Comparison of ENCODE assay signal across 22 cellular contexts in genomic region chr15:68696532-68697363, GRCh38.
DNase-seq lines count a peak whose midpoint lies in the region; ATAC-seq, FAIRE-seq and TF ChIP-seq lines count a peak whose summit lies in the region.
"Had no signal": no experiment of that assay in that cellular context is flagged by ENCODE, and none has a peak within 500 bp of the region (broad histone marks: within the 10 kb centered on the region; RNA-seq: fewer than 3 reads in every experiment).

No MANE protein-coding gene starts in this region.

- POLR2A ChIA-PET in MCF 10A (lab: Yijun Ruan, JAX): no interaction called here

- no peaks in the 10 kb centered on the region for H3K27me3 ChIP-seq in breast epithelium
- no peaks in the 10 kb centered on the region for H3K27me3 ChIP-seq in adrenal gland
- H3K27me3 ChIP-seq: BLaER1 had no signal

- no peaks in the 10 kb centered on the region for H3K27me3 Mint-ChIP-seq in MCF 10A (ENCODE audit: insufficient read depth, unreplicated experiment)
- H3K27me3 Mint-ChIP-seq in chondrocyte (ENCODE audit: low read depth): no peaks in the 10 kb centered on the region
- H3K27me3 Mint-ChIP-seq: CD4-positive, alpha-beta T cell had no signal

- no peak overlapping the region for H3K27ac Mint-ChIP-seq in MCF 10A (ENCODE audit: low read depth, unreplicated experiment)
- peak overlapping the region; percentile 27 for H3K27ac Mint-ChIP-seq in chondrocyte (ENCODE audit: unreplicated experiment)
- H3K27ac Mint-ChIP-seq: CD4-positive, alpha-beta T cell; GM23338 had no signal

- H3K9me3 Mint-ChIP-seq in MCF 10A (ENCODE audit: unreplicated experiment): no peaks in the 10 kb centered on the region
- H3K9me3 Mint-ChIP-seq in chondrocyte (ENCODE audit: low read depth): no peaks in the 10 kb centered on the region
- H3K9me3 Mint-ChIP-seq: CD4-positive, alpha-beta T cell had no signal

- CTCF ChIA-PET in MCF 10A (lab: Yijun Ruan, JAX): interaction anchor here (0.6 to 1.1 kb wide), 2 partner anchors 22 to 162 kb away, joined by 5 to 7 read pairs; no protein-coding TSS in a partner anchor

- WGBS in adrenal gland, 4 donors: 89 to 94% (median 93%) methylated on average over 4 of the region's 4 CpGs

- TF ChIP-seq POLR2A in breast epithelium (IDR thresholded peaks at IDR 0.05): no peak
- TF ChIP-seq POLR2A in adrenal gland (IDR thresholded peaks at IDR 0.05): no peak

- BruUV-seq in MCF 10A (replicated peaks; lab: Mats Ljungman, UMichigan): no TSS peak

- H3K4me1 Mint-ChIP-seq in MCF 10A (ENCODE audit: insufficient read depth, unreplicated experiment): no peaks in the 10 kb centered on the region
- peaks cover 43% of the 10 kb centered on the region for H3K4me1 Mint-ChIP-seq in chondrocyte (ENCODE audit: low read depth)

- no peak for ATAC-seq in stimulated activated naive CD8-positive, alpha-beta T cell treated with anti-CD3 and anti-CD28 coated beads, Interleukin-15, Interleukin-2, amounts not matched to agents 100 U/mL and 50 U/mL, for 24 hours
- ATAC-seq: GM23338 had no signal

- no peaks in the 10 kb centered on the region for H3K36me3 Mint-ChIP-seq in MCF 10A (ENCODE audit: insufficient read depth, unreplicated experiment)
- H3K36me3 Mint-ChIP-seq in chondrocyte (ENCODE audit: low read depth): peaks cover 29% of the 10 kb centered on the region

- H3K36me3 ChIP-seq in breast epithelium (no peaks in the 10 kb centered on the region), adrenal gland (replicated peaks in 1 of 2) (no peaks in the 10 kb centered on the region)
- H3K36me3 ChIP-seq: HAP-1 had no signal

- H3K4me3 ChIP-seq in breast epithelium: no peak overlapping the region
- no peak overlapping the region for H3K4me3 ChIP-seq in adrenal gland
- H3K4me3 ChIP-seq: BLaER1, GM23338, HAP-1 had no signal

- intact Hi-C loops in MCF 10A (cut with micrococcal nuclease) (no loop called here), breast epithelium (cut with DNase I; ENCODE audit: low total_unique reads) (loop anchor here (10.0 kb wide), 1 partner anchor 1142 kb away; no protein-coding TSS in a partner anchor), adrenal gland (cut with DNase I) (no loop called here)

- TF ChIP-seq CTCF in MCF 10A (IDR thresholded peaks at IDR 0.05; ENCODE audit: unreplicated experiment): no peak
- no peak for TF ChIP-seq CTCF in breast epithelium (IDR thresholded peaks at IDR 0.05)
- no peak for TF ChIP-seq CTCF in chondrocyte (IDR thresholded peaks at IDR 0.05)
- no peak for TF ChIP-seq CTCF in GM20000 (IDR thresholded peaks at IDR 0.05; ENCODE audit: extremely low read depth, missing control alignments)
- TF ChIP-seq CTCF in adrenal gland (IDR thresholded peaks at IDR 0.05): no peak

- peak; percentile 52 for FAIRE-seq in urothelium cell line (lab: Jason Lieb, UNC)
- FAIRE-seq: D721Med had no signal

- no peaks in the 10 kb centered on the region for H3K4me1 ChIP-seq in breast epithelium
- peaks cover 6 to 14% of the 10 kb centered on the region in 2 donors for H3K4me1 ChIP-seq in adrenal gland (replicated peaks in 1 of 2)
- H3K4me1 ChIP-seq: HAP-1 had no signal

- no peaks in the 10 kb centered on the region for H3K9me3 ChIP-seq in breast epithelium
- no peaks in the 10 kb centered on the region for H3K9me3 ChIP-seq in adrenal gland (replicated peaks in 1 of 3)
- H3K9me3 ChIP-seq: BLaER1, HAP-1 had no signal

- H3K27ac ChIP-seq in breast epithelium: no peak overlapping the region
- no peak overlapping the region for H3K27ac ChIP-seq in adrenal gland
- H3K27ac ChIP-seq: BLaER1, KMS-11 had no signal

- DNase-seq in MCF 10A (ENCODE audit: unreplicated experiment): peak; percentile 21
- no peak for DNase-seq in breast epithelium (ENCODE audit: low spot score in 2 of 2)
- DNase-seq in NCI-H226: peak; percentile 71
- DNase-seq in chondrocyte (ENCODE audit: low spot score): no peak
- no peak for DNase-seq in urothelium cell line (ENCODE audit: low spot score)
- DNase-seq in stimulated activated naive CD8-positive, alpha-beta T cell treated with anti-CD3 and anti-CD28 coated beads, Interleukin-15, Interleukin-2, amounts not matched to agents 100 U/mL and 50 U/mL, for 24 hours: no peak
- DNase-seq in GM20000 (ENCODE audit: low spot score): no peak
- DNase-seq in adrenal gland: no peak
- DNase-seq: CD4-positive, alpha-beta T cell; NCI-H1092; NCI-H1417 treated with DMSO at 0.1 percent for 48 hours; NCI-H1694 treated with DMSO at 0.1 percent for 48 hours; NCI-H2081; NCI-H524; NCI-H748 treated with DMSO at 0.1 percent for 48 hours; RPMI8226; SHP77 treated with DMSO at 0.1 percent for 48 hours had no signal

- H3K4me3 Mint-ChIP-seq in MCF 10A (ENCODE audit: unreplicated experiment) (no peak overlapping the region), chondrocyte (ENCODE audit: unreplicated experiment) (no peak overlapping the region)
- H3K4me3 Mint-ChIP-seq: CD4-positive, alpha-beta T cell; GM23338 had no signal

Comparison
In these comparisons a context has a peak if more than half of its experiments do, and no peak if none do; other contexts are left out.
1. DNase-seq: peak in MCF 10A (single experiment) and NCI-H226 (single experiment); none in breast epithelium (0 of 2), chondrocyte (single experiment), urothelium cell line (single experiment), stimulated activated naive CD8-positive, alpha-beta T cell treated with anti-CD3 and anti-CD28 coated beads, Interleukin-15, Interleukin-2, amounts not matched to agents 100 U/mL and 50 U/mL, for 24 hours (single experiment), GM20000 (single experiment) and adrenal gland (0 of 7).